Comparison of ENCODE assay signal across 24 cellular contexts in genomic region chr11:95065336-95065735, GRCh38. TPM values are rescaled to one million over a fixed set of nuclear protein-coding genes. Genes with fewer than 3 reads are reported as not detected.
A peak's percentile ranks its signal among the peaks of the same experiment; 100 is the strongest.
DNase-seq lines count a peak whose midpoint lies in the region; ATAC-seq and TF ChIP-seq lines count a peak whose summit lies in the region.
"Had no signal": no experiment of that assay in that cellular context is flagged by ENCODE, and none has a peak within 500 bp of the region (broad histone marks: within the 10 kb centered on the region; RNA-seq: fewer than 3 reads in every experiment).

No MANE protein-coding gene starts in this region.

- H3K27ac ChIP-seq in dorsolateral prefrontal cortex: peak overlapping the region in 50 of 59 donors; percentile 2 to 98 (median 56)
- H3K27ac ChIP-seq in thyroid gland: no peak overlapping the region
- H3K27ac ChIP-seq: C4-2B, SK-N-MC had no signal

- peaks cover 20% of the 10 kb centered on the region for H3K27me3 Mint-ChIP-seq in activated CD8-positive, alpha-beta T cell treated with anti-CD3 and anti-CD28 coated beads, Interleukin-2, amount 10 ng/mL, durations not matched to agents 7 days and 5 days (ENCODE audit: low read depth)
- H3K27me3 Mint-ChIP-seq in activated CD8-positive, alpha-beta T cell treated with anti-CD3 and anti-CD28 coated beads for 36 hours: peaks cover 3% of the 10 kb centered on the region
- peaks cover 5% of the 10 kb centered on the region for H3K27me3 Mint-ChIP-seq in mesothelial cell of epicardium (ENCODE audit: low read depth)

- H3K36me3 Mint-ChIP-seq in activated CD8-positive, alpha-beta T cell treated with anti-CD3 and anti-CD28 coated beads, Interleukin-2, amount 10 ng/mL, durations not matched to agents 7 days and 5 days (ENCODE audit: low read depth): peaks cover 14% of the 10 kb centered on the region
- peaks cover 14% of the 10 kb centered on the region for H3K36me3 Mint-ChIP-seq in activated CD8-positive, alpha-beta T cell treated with anti-CD3 and anti-CD28 coated beads for 36 hours (ENCODE audit: low read depth)
- no peaks in the 10 kb centered on the region for H3K36me3 Mint-ChIP-seq in mesothelial cell of epicardium

- H3K4me1 ChIP-seq in thyroid gland: peaks cover 9 to 13% of the 10 kb centered on the region in 2 donors
- H3K4me1 ChIP-seq: prostate gland had no signal

- TF ChIP-seq POLR2A in thyroid gland (IDR thresholded peaks at IDR 0.05): no peak

- no peak overlapping the region for H3K27ac Mint-ChIP-seq in activated CD8-positive, alpha-beta T cell treated with anti-CD3 and anti-CD28 coated beads, Interleukin-2, amount 10 ng/mL, durations not matched to agents 7 days and 5 days
- no peak overlapping the region for H3K27ac Mint-ChIP-seq in activated CD8-positive, alpha-beta T cell treated with anti-CD3 and anti-CD28 coated beads for 36 hours
- H3K27ac Mint-ChIP-seq in mesothelial cell of epicardium: no peak overlapping the region
- H3K27ac Mint-ChIP-seq: activated naive CD8-positive, alpha-beta T cell treated with anti-CD3 and anti-CD28 coated beads for 36 hours; T-helper 17 cell had no signal

- peak; percentile 17 for DNase-seq in activated CD8-positive, alpha-beta T cell treated with anti-CD3 and anti-CD28 coated beads, Interleukin-2, amount 10 ng/mL, durations not matched to agents 7 days and 5 days
- no peak for DNase-seq in activated CD8-positive, alpha-beta T cell treated with anti-CD3 and anti-CD28 coated beads for 36 hours
- DNase-seq in NCI-H345 (lab: John Stamatoyannopoulos, UW) (peak; percentile 83), dorsolateral prefrontal cortex (no peak), mesothelial cell of epicardium (ENCODE audit: low spot score in 2 of 2, unreplicated experiment in 2 of 2) (no peak), thyroid gland (no peak)
- DNase-seq in activated CD8-positive, alpha-beta memory T cell treated with anti-CD3 and anti-CD28 coated beads, Interleukin-2, amount 50 U/mL, for 4 hours: no peak
- DNase-seq: activated CD4-positive, alpha-beta T cell treated with anti-CD3 and anti-CD28 coated beads, Interleukin-2, amount 50 U/mL, for 1 hour; activated naive CD8-positive, alpha-beta T cell treated with anti-CD3 and anti-CD28 coated beads for 36 hours; erythroblast; foreskin fibroblast; KG1; T-helper 17 cell; uterus had no signal

- no peak for ATAC-seq in activated CD8-positive, alpha-beta T cell treated with anti-CD3 and anti-CD28 coated beads, Interleukin-2, amount 10 ng/mL, durations not matched to agents 7 days and 5 days
- ATAC-seq in activated CD8-positive, alpha-beta T cell treated with anti-CD3 and anti-CD28 coated beads for 36 hours: no peak
- no peak for ATAC-seq in HG03095 (IDR thresholded peaks at IDR 0.05; ENCODE audit: unreplicated experiment)
- ATAC-seq: T-helper 17 cell had no signal

- H3K9me3 ChIP-seq in thyroid gland: no peaks in the 10 kb centered on the region
- H3K9me3 ChIP-seq: prostate gland, uterus had no signal

- H3K36me3 ChIP-seq in thyroid gland: no peaks in the 10 kb centered on the region
- H3K36me3 ChIP-seq: prostate gland, uterus had no signal

- H3K4me1 Mint-ChIP-seq in activated CD8-positive, alpha-beta T cell treated with anti-CD3 and anti-CD28 coated beads, Interleukin-2, amount 10 ng/mL, durations not matched to agents 7 days and 5 days (ENCODE audit: low read depth): peaks cover 15% of the 10 kb centered on the region
- peaks cover 13% of the 10 kb centered on the region for H3K4me1 Mint-ChIP-seq in activated CD8-positive, alpha-beta T cell treated with anti-CD3 and anti-CD28 coated beads for 36 hours (ENCODE audit: low read depth)
- H3K4me1 Mint-ChIP-seq in mesothelial cell of epicardium: peaks cover 19% of the 10 kb centered on the region

- WGBS in thyroid gland, 2 donors: 96 to 98% methylated on average over 1 of the region's 1 CpG

- H3K27me3 ChIP-seq in dorsolateral prefrontal cortex: no peaks in the 10 kb centered on the region
- no peaks in the 10 kb centered on the region for H3K27me3 ChIP-seq in thyroid gland
- H3K27me3 ChIP-seq: uterus had no signal

- intact Hi-C loops in activated CD8-positive, alpha-beta T cell treated with anti-CD3 and anti-CD28 coated beads for 36 hours (cut with micrococcal nuclease): loop anchor here (5.0 to 10.0 kb wide), 2 partner anchors 93 to 639 kb away; partner anchors contain the start of genes CWC15 and KDM4D
- intact Hi-C loops in dorsolateral prefrontal cortex (cut with DNase I) (loop anchor here in 1 of 2 donors (5.0 kb wide), 1 partner anchor 93 kb away; the partner anchor contains the start of genes CWC15 and KDM4D), thyroid gland (cut with DNase I) (no loop called here)

- POLR2A ChIA-PET in activated CD8-positive, alpha-beta T cell treated with anti-CD3 and anti-CD28 coated beads, Interleukin-2, amount 10 ng/mL, durations not matched to agents 7 days and 5 days (lab: Charles Lee): interaction anchor here (0.6 kb wide), 1 partner anchor 101 kb away, joined by 3 read pairs; no protein-coding TSS in a partner anchor
- POLR2A ChIA-PET in activated CD8-positive, alpha-beta T cell treated with anti-CD3 and anti-CD28 coated beads for 36 hours (lab: Charles Lee): no interaction called here

- H3K9me3 Mint-ChIP-seq in activated CD8-positive, alpha-beta T cell treated with anti-CD3 and anti-CD28 coated beads, Interleukin-2, amount 10 ng/mL, durations not matched to agents 7 days and 5 days (ENCODE audit: insufficient read depth): no peaks in the 10 kb centered on the region
- no peaks in the 10 kb centered on the region for H3K9me3 Mint-ChIP-seq in activated CD8-positive, alpha-beta T cell treated with anti-CD3 and anti-CD28 coated beads for 36 hours
- no peaks in the 10 kb centered on the region for H3K9me3 Mint-ChIP-seq in mesothelial cell of epicardium
- H3K9me3 Mint-ChIP-seq: activated naive CD8-positive, alpha-beta T cell treated with anti-CD3 and anti-CD28 coated beads for 36 hours had no signal

- H3K4me3 ChIP-seq in dorsolateral prefrontal cortex (no peak overlapping the region), thyroid gland (replicated peaks in 1 of 3) (no peak overlapping the region)
- H3K4me3 ChIP-seq: prostate gland, SK-N-MC, uterus had no signal

- TF ChIP-seq CTCF in activated CD8-positive, alpha-beta T cell treated with anti-CD3 and anti-CD28 coated beads for 36 hours (IDR thresholded peaks at IDR 0.05): no peak
- TF ChIP-seq CTCF in dorsolateral prefrontal cortex (IDR thresholded peaks at IDR 0.05 in 54 of 56, conservative IDR thresholded peaks at IDR 0.05 in 2 of 56; ENCODE audit: low read depth in 1 of 56, partially characterized antibody in 56 of 56) (no peak), mesothelial cell of epicardium (IDR thresholded peaks at IDR 0.05; ENCODE audit: unreplicated experiment) (no peak), thyroid gland (IDR thresholded peaks at IDR 0.05) (no peak)

- CTCF ChIA-PET in activated CD8-positive, alpha-beta T cell treated with anti-CD3 and anti-CD28 coated beads, Interleukin-2, amount 10 ng/mL, durations not matched to agents 7 days and 5 days (lab: Charles Lee): interaction anchor here (1.3 to 12.3 kb wide), 4 partner anchors 26 to 87 kb away, joined by 4 to 233 read pairs (median 6); partner anchors contain the start of gene ENDOD1
- CTCF ChIA-PET in activated CD8-positive, alpha-beta T cell treated with anti-CD3 and anti-CD28 coated beads for 36 hours (lab: Charles Lee): interaction anchor here (0.6 to 3.6 kb wide), 3 partner anchors 9 to 85 kb away, joined by 3 to 24 read pairs (median 4); no protein-coding TSS in a partner anchor

- no peak overlapping the region for H3K4me3 Mint-ChIP-seq in activated CD8-positive, alpha-beta T cell treated with anti-CD3 and anti-CD28 coated beads, Interleukin-2, amount 10 ng/mL, durations not matched to agents 7 days and 5 days
- H3K4me3 Mint-ChIP-seq in activated CD8-positive, alpha-beta T cell treated with anti-CD3 and anti-CD28 coated beads for 36 hours: no peak overlapping the region
- H3K4me3 Mint-ChIP-seq in mesothelial cell of epicardium: no peak overlapping the region
- H3K4me3 Mint-ChIP-seq: activated naive CD8-positive, alpha-beta T cell treated with anti-CD3 and anti-CD28 coated beads for 36 hours; T-helper 17 cell had no signal

RNA-seq across cellular contexts. Expression of gene SRSF8, which starts 1.4 kb away (rescaled TPM):
- 10 to 100 TPM; 30.2 TPM for total RNA-seq in activated CD8-positive, alpha-beta T cell treated with anti-CD3 and anti-CD28 coated beads, Interleukin-2, amount 10 ng/mL, durations not matched to agents 7 days and 5 days
- 10 to 100 TPM; 23.0 to 24.7 TPM for total RNA-seq in activated CD8-positive, alpha-beta T cell treated with anti-CD3 and anti-CD28 coated beads for 36 hours
- total RNA-seq in dorsolateral prefrontal cortex (10 to 100 TPM; 28.1 to 69.4 (median 48.2) TPM), mesothelial cell of epicardium (33.3 to 37.1 TPM (median 35.0 TPM) in 3 replicates), thyroid gland (10 to 100 TPM; 42.9 to 53.5 (median 51.8) TPM)

RNA-seq across cellular contexts. Expression of gene KDM4F, which starts 16.1 kb away (rescaled TPM):
- not detected for total RNA-seq in activated CD8-positive, alpha-beta T cell treated with anti-CD3 and anti-CD28 coated beads, Interleukin-2, amount 10 ng/mL, durations not matched to agents 7 days and 5 days
- not detected for total RNA-seq in activated CD8-positive, alpha-beta T cell treated with anti-CD3 and anti-CD28 coated beads for 36 hours
- total RNA-seq in dorsolateral prefrontal cortex: not detected
- total RNA-seq in mesothelial cell of epicardium: not detected in 3 replicates
- not detected for total RNA-seq in thyroid gland
- total RNA-seq: activated naive CD8-positive, alpha-beta T cell treated with anti-CD3 and anti-CD28 coated beads for 36 hours; astrocyte; HT-29; lower leg skin; mucosa of gallbladder; prostate gland; RPMI7951; subcutaneous adipose tissue; T-helper 17 cell; uterus had no signal

RNA-seq across cellular contexts. Expression of gene ENDOD1, which starts 24.3 kb away (rescaled TPM):
- 10 to 100 TPM; 23.4 to 23.9 TPM for total RNA-seq in activated CD8-positive, alpha-beta T cell treated with anti-CD3 and anti-CD28 coated beads, Interleukin-2, amount 10 ng/mL, durations not matched to agents 7 days and 5 days
- total RNA-seq in activated CD8-positive, alpha-beta T cell treated with anti-CD3 and anti-CD28 coated beads for 36 hours: 10 to 100 TPM; 13.0 to 14.1 TPM
- total RNA-seq in dorsolateral prefrontal cortex (100 to 1,000 TPM in 11 of 120 experiments, 10 to 100 TPM in 109; 49.1 to 144 (median 71.1) TPM), mesothelial cell of epicardium (7.2 to 7.6 TPM (median 7.2 TPM) in 3 replicates), thyroid gland (10 to 100 TPM; 31.1 to 52.3 (median 36.8) TPM)

RNA-seq across cellular contexts. Expression of gene KDM4E, which starts 40.3 kb away (rescaled TPM):
- total RNA-seq in activated CD8-positive, alpha-beta T cell treated with anti-CD3 and anti-CD28 coated beads, Interleukin-2, amount 10 ng/mL, durations not matched to agents 7 days and 5 days: not detected
- not detected for total RNA-seq in activated CD8-positive, alpha-beta T cell treated with anti-CD3 and anti-CD28 coated beads for 36 hours
- total RNA-seq in dorsolateral prefrontal cortex (not detected), mesothelial cell of epicardium (not detected in 3 replicates), thyroid gland (not detected)
- total RNA-seq: activated naive CD8-positive, alpha-beta T cell treated with anti-CD3 and anti-CD28 coated beads for 36 hours; HT-29; lower leg skin; mucosa of gallbladder; prostate gland; RPMI7951; subcutaneous adipose tissue; T-helper 17 cell; uterus had no signal

Comparison
In these comparisons a context has a peak if more than half of its experiments do, and no peak if none do; other contexts are left out.
1. DNase-seq: peak in activated CD8-positive, alpha-beta T cell treated with anti-CD3 and anti-CD28 coated beads, Interleukin-2, amount 10 ng/mL, durations not matched to agents 7 days and 5 days (single experiment) and NCI-H345 (single experiment); none in activated CD8-positive, alpha-beta T cell treated with anti-CD3 and anti-CD28 coated beads for 36 hours (single experiment), dorsolateral prefrontal cortex (0 of 10), activated CD8-positive, alpha-beta memory T cell treated with anti-CD3 and anti-CD28 coated beads, Interleukin-2, amount 50 U/mL, for 4 hours (single experiment), mesothelial cell of epicardium (0 of 2) and thyroid gland (0 of 2).
2. H3K27ac ChIP-seq: peak in dorsolateral prefrontal cortex (50 of 59); none in thyroid gland (0 of 3).